Comparison of ENCODE assay signal across 28 cellular contexts in genomic region chr11:108662700-108663099, GRCh38. TPM values are rescaled to one million over a fixed set of nuclear protein-coding genes. Genes with fewer than 3 reads are reported as not detected.
DNase-seq lines count a peak whose midpoint lies in the region; ATAC-seq, FAIRE-seq and TF ChIP-seq lines count a peak whose summit lies in the region.
"Had no signal": no experiment of that assay in that cellular context is flagged by ENCODE, and none has a peak within 500 bp of the region (broad histone marks: within the 10 kb centered on the region; RNA-seq: fewer than 3 reads in every experiment).

No MANE protein-coding gene starts in this region.

- no peak overlapping the region for H3K9ac ChIP-seq in Loucy (ENCODE audit: low read depth, low read length, poor library complexity, severe bottlenecking)

- FAIRE-seq in GM19239 (lab: Jason Lieb, UNC) = peak; percentile 89
- FAIRE-seq: A204.1, H1 had no signal

- peaks cover 11% of the 10 kb centered on the region for H3K36me3 Mint-ChIP-seq in CD4-positive, alpha-beta T cell (ENCODE audit: low read depth)
- H3K36me3 Mint-ChIP-seq in immature natural killer cell = no peaks in the 10 kb centered on the region
- H3K36me3 Mint-ChIP-seq in activated CD4-positive, alpha-beta memory T cell treated with anti-CD3 and anti-CD28 coated beads, Interleukin-2, amount 10 ng/mL, durations not matched to agents 7 days and 5 days (ENCODE audit: low read depth) = peaks cover 7% of the 10 kb centered on the region

- peak overlapping the region; percentile 25 for H3K4me3 Mint-ChIP-seq in CD4-positive, alpha-beta T cell
- no peak overlapping the region for H3K4me3 Mint-ChIP-seq in immature natural killer cell
- no peak overlapping the region for H3K4me3 Mint-ChIP-seq in activated CD4-positive, alpha-beta memory T cell treated with anti-CD3 and anti-CD28 coated beads, Interleukin-2, amount 10 ng/mL, durations not matched to agents 7 days and 5 days
- H3K4me3 Mint-ChIP-seq: activated naive CD4-positive, alpha-beta T cell treated with anti-CD3 and anti-CD28 coated beads, Interleukin-2, amount 10 ng/mL, durations not matched to agents 7 days and 5 days had no signal

- no peak overlapping the region for H3K27ac ChIP-seq in CD4-positive, alpha-beta T cell (ENCODE audit: low read depth, low read length)
- H3K27ac ChIP-seq: ascending aorta, esophagus squamous epithelium, neutrophil, transverse colon had no signal

- H3K79me2 ChIP-seq in Loucy (ENCODE audit: insufficient read depth, low read length) = peaks cover 27% of the 10 kb centered on the region

- intact Hi-C loops in CD4-positive, alpha-beta T cell (cut with DNase I, micrococcal nuclease) = loop anchor here (5.0 to 10.0 kb wide), 6 partner anchors 70 to 1208 kb away; partner anchors contain the start of genes ATM (in 2 of the 2), NPAT (in 2 of the 2), C11orf65 (in 1 of the 2) and CWF19L2 (in 1 of the 2)

- CTCF ChIA-PET in CD4-positive, alpha-beta T cell (lab: Charles Lee) = no interaction called here
- CTCF ChIA-PET in activated CD4-positive, alpha-beta memory T cell treated with anti-CD3 and anti-CD28 coated beads, Interleukin-2, amount 10 ng/mL, durations not matched to agents 7 days and 5 days (lab: Charles Lee) = interaction anchor here (4.4 kb wide), 1 partner anchor 14 kb away, joined by 27 read pairs; no protein-coding TSS in a partner anchor

- H3K27me3 Mint-ChIP-seq in CD4-positive, alpha-beta T cell = no peaks in the 10 kb centered on the region
- H3K27me3 Mint-ChIP-seq in immature natural killer cell (ENCODE audit: low read depth in 3 of 3) = peaks cover 5 to 7% (median 6%) of the 10 kb centered on the region in 3 donors
- H3K27me3 Mint-ChIP-seq in activated CD4-positive, alpha-beta memory T cell treated with anti-CD3 and anti-CD28 coated beads, Interleukin-2, amount 10 ng/mL, durations not matched to agents 7 days and 5 days = no peaks in the 10 kb centered on the region

- ATAC-seq in CD4-positive, alpha-beta T cell (ENCODE audit: poor library complexity) = no peak
- peak; percentile 26 for ATAC-seq in HG02642 (IDR thresholded peaks at IDR 0.05; ENCODE audit: poor library complexity, unreplicated experiment)
- ATAC-seq: mucosa of descending colon had no signal

- H3K4me1 ChIP-seq in Loucy (ENCODE audit: insufficient read depth, low read length, poor library complexity, severe bottlenecking) = peaks cover 20% of the 10 kb centered on the region

- no peak overlapping the region for H3K4me3 ChIP-seq in Loucy (ENCODE audit: low read length, poor library complexity, severe bottlenecking)
- H3K4me3 ChIP-seq: ascending aorta, esophagus squamous epithelium, mucosa of descending colon, transverse colon had no signal

- H3K9me2 ChIP-seq in Loucy (replicated peaks; ENCODE audit: low read depth, low read length) = no peaks in the 10 kb centered on the region

- no peak overlapping the region for H3K27ac Mint-ChIP-seq in CD4-positive, alpha-beta T cell
- H3K27ac Mint-ChIP-seq in immature natural killer cell = no peak overlapping the region
- H3K27ac Mint-ChIP-seq in activated CD4-positive, alpha-beta memory T cell treated with anti-CD3 and anti-CD28 coated beads, Interleukin-2, amount 10 ng/mL, durations not matched to agents 7 days and 5 days = no peak overlapping the region
- H3K27ac Mint-ChIP-seq: activated naive CD4-positive, alpha-beta T cell treated with anti-CD3 and anti-CD28 coated beads, Interleukin-2, amount 10 ng/mL, durations not matched to agents 7 days and 5 days had no signal

- no peak overlapping the region for H3K4me2 ChIP-seq in Loucy (ENCODE audit: low read depth, low read length, poor library complexity, severe bottlenecking)

- DNase-seq in CD4-positive, alpha-beta T cell = no peak
- DNase-seq in GM19239 (ENCODE audit: insufficient read length, low spot score) (no peak), immature natural killer cell (no peak), HuH-7 (ENCODE audit: low spot score) (no peak), ACHN (no peak)
- no peak for DNase-seq in activated CD4-positive, alpha-beta memory T cell treated with anti-CD3 and anti-CD28 coated beads, Interleukin-2, amount 10 ng/mL, durations not matched to agents 7 days and 5 days
- DNase-seq: activated CD4-positive, alpha-beta T cell treated with anti-CD3 and anti-CD28 coated beads, Interleukin-2, amount 50 U/mL, for 48 hours; activated naive CD4-positive, alpha-beta T cell treated with anti-CD3 and anti-CD28 coated beads, Interleukin-2, amount 10 ng/mL, durations not matched to agents 7 days and 5 days; activated T-cell treated with anti-CD3 and anti-CD28 coated beads, Interleukin-2, amount 50 U/mL, for 1 hour; C1 segment of cervical spinal cord; cerebellar nuclear complex; effector memory CD4-positive, alpha-beta T cell; esophagus squamous epithelium; GF-D8; mucosa of descending colon; NCI-H187 treated with DMSO at 0.1 percent for 48 hours; NCI-H446 treated with DMSO at 0.1 percent for 48 hours; NK-92 treated with Interleukin-12 subunit alpha and Interleukin-12 subunit beta, amount 100 ng/mL, for 24 hours; retina; stimulated activated naive CD4-positive, alpha-beta T cell; SW 1271; transverse colon had no signal

- H2AFZ ChIP-seq in Loucy (ENCODE audit: low read length) = 0 out of 2 replicates have a peak overlapping the region, but pooled peaks have one; percentile 28

- H3K9me3 ChIP-seq in CD4-positive, alpha-beta T cell (ENCODE audit: control insufficient read depth, low read length) = no peaks in the 10 kb centered on the region
- H3K9me3 ChIP-seq in Loucy (ENCODE audit: insufficient read depth, low read depth, low read length) = no peaks in the 10 kb centered on the region
- H3K9me3 ChIP-seq: ascending aorta, esophagus squamous epithelium, mucosa of descending colon, neutrophil, transverse colon had no signal

- H3F3A ChIP-seq in Loucy (ENCODE audit: low read depth) = no peaks in the 10 kb centered on the region

- in situ Hi-C loops in ACHN (cut with HindIII; ENCODE audit: low pct_ligation_motif_present, low pct_unique_long_range_greater_than_20kb, low sequenced_read_pairs) = no loop called here

- peaks cover 13% of the 10 kb centered on the region for H4K20me1 ChIP-seq in Loucy (ENCODE audit: insufficient read depth, low read length, poor library complexity, severe bottlenecking)

- H3K27me3 ChIP-seq in CD4-positive, alpha-beta T cell (ENCODE audit: control insufficient read depth, insufficient read depth, low read length) = no peaks in the 10 kb centered on the region
- H3K27me3 ChIP-seq in Loucy (ENCODE audit: insufficient read depth, low read length, poor library complexity, severe bottlenecking) = no peaks in the 10 kb centered on the region
- H3K27me3 ChIP-seq: ascending aorta, esophagus squamous epithelium, transverse colon had no signal

- POLR2A ChIA-PET in CD4-positive, alpha-beta T cell (lab: Charles Lee) = no interaction called here
- POLR2A ChIA-PET in activated CD4-positive, alpha-beta memory T cell treated with anti-CD3 and anti-CD28 coated beads, Interleukin-2, amount 10 ng/mL, durations not matched to agents 7 days and 5 days (lab: Charles Lee) = no interaction called here

- H3K4me1 Mint-ChIP-seq in CD4-positive, alpha-beta T cell (ENCODE audit: low read depth) = peaks cover 31% of the 10 kb centered on the region
- peaks cover 32 to 36% of the 10 kb centered on the region in 2 donors for H3K4me1 Mint-ChIP-seq in immature natural killer cell
- peaks cover 28% of the 10 kb centered on the region for H3K4me1 Mint-ChIP-seq in activated CD4-positive, alpha-beta memory T cell treated with anti-CD3 and anti-CD28 coated beads, Interleukin-2, amount 10 ng/mL, durations not matched to agents 7 days and 5 days

- H3K36me3 ChIP-seq in Loucy (ENCODE audit: insufficient read depth, low read length) = no peaks in the 10 kb centered on the region
- H3K36me3 ChIP-seq: ascending aorta, esophagus squamous epithelium, neutrophil, transverse colon had no signal

- no peaks in the 10 kb centered on the region for H3K9me3 Mint-ChIP-seq in CD4-positive, alpha-beta T cell
- peaks cover 0 to 2% (median 0%) of the 10 kb centered on the region in 6 donors for H3K9me3 Mint-ChIP-seq in immature natural killer cell
- H3K9me3 Mint-ChIP-seq in activated CD4-positive, alpha-beta memory T cell treated with anti-CD3 and anti-CD28 coated beads, Interleukin-2, amount 10 ng/mL, durations not matched to agents 7 days and 5 days = no peaks in the 10 kb centered on the region
- H3K9me3 Mint-ChIP-seq: activated naive CD4-positive, alpha-beta T cell treated with anti-CD3 and anti-CD28 coated beads, Interleukin-2, amount 10 ng/mL, durations not matched to agents 7 days and 5 days had no signal

- TF ChIP-seq CTCF in CD4-positive, alpha-beta T cell (IDR thresholded peaks at IDR 0.05) = no peak
- TF ChIP-seq CTCF in Loucy (conservative IDR thresholded peaks at IDR 0.05; ENCODE audit: low read length) = no peak

RNA-seq across cellular contexts. Expression of gene DDX10, which starts 2.2 kb away (rescaled TPM):
- total RNA-seq in CD4-positive, alpha-beta T cell = 10 to 100 TPM; 15.0 to 15.4 TPM
- 10 to 100 TPM; 11.8 to 17.2 (median 16.4) TPM for polyA plus RNA-seq in immature natural killer cell
- 10 to 100 TPM; 20.5 to 23.2 TPM for total RNA-seq in activated CD4-positive, alpha-beta memory T cell treated with anti-CD3 and anti-CD28 coated beads, Interleukin-2, amount 10 ng/mL, durations not matched to agents 7 days and 5 days
